Comparison of ENCODE assay signal across 17 cellular contexts in genomic region chr9:99015448-99015847, GRCh38.
DNase-seq lines count a peak whose midpoint lies in the region; ATAC-seq and TF ChIP-seq lines count a peak whose summit lies in the region.
"Had no signal": no experiment of that assay in that cellular context is flagged by ENCODE, and none has a peak within 500 bp of the region (broad histone marks: within the 10 kb centered on the region; RNA-seq: fewer than 3 reads in every experiment).

No MANE protein-coding gene starts in this region.

- H3K4me3 Mint-ChIP-seq in activated CD8-positive, alpha-beta memory T cell treated with anti-CD3 and anti-CD28 coated beads, Interleukin-2, amount 10 ng/mL, durations not matched to agents 7 days and 5 days: no peak overlapping the region
- no peak overlapping the region for H3K4me3 Mint-ChIP-seq in T-cell
- H3K4me3 Mint-ChIP-seq in neural crest cell: no peak overlapping the region
- H3K4me3 Mint-ChIP-seq: CD8-positive, alpha-beta memory T cell had no signal

- no peak overlapping the region for H3K27ac Mint-ChIP-seq in activated CD8-positive, alpha-beta memory T cell treated with anti-CD3 and anti-CD28 coated beads, Interleukin-2, amount 10 ng/mL, durations not matched to agents 7 days and 5 days
- H3K27ac Mint-ChIP-seq in T-cell (peak overlapping the region; percentile 46 to 55), neural crest cell (ENCODE audit: unreplicated experiment) (peak overlapping the region; percentile 67)

- no peak overlapping the region for H3K4me3 ChIP-seq in MG63
- H3K4me3 ChIP-seq: BLaER1, GM23248 had no signal

- no peak for TF ChIP-seq CTCF in neural crest cell (conservative IDR thresholded peaks at IDR 0.05)

- ATAC-seq in activated CD8-positive, alpha-beta memory T cell treated with anti-CD3 and anti-CD28 coated beads, Interleukin-2, amount 10 ng/mL, durations not matched to agents 7 days and 5 days: no peak
- no peak for ATAC-seq in T-cell (replicated peaks in 1 of 4)
- no peak for ATAC-seq in left lobe of liver
- no peak for ATAC-seq in GM18873 (IDR thresholded peaks at IDR 0.05; ENCODE audit: low FRiP score, unreplicated experiment)
- no peak for ATAC-seq in GM19023 (IDR thresholded peaks at IDR 0.05; ENCODE audit: unreplicated experiment)
- ATAC-seq: HCT116 had no signal

- H3K27me3 ChIP-seq in MG63: no peaks in the 10 kb centered on the region
- H3K27me3 ChIP-seq: BLaER1 had no signal

- H3K27me3 Mint-ChIP-seq in activated CD8-positive, alpha-beta memory T cell treated with anti-CD3 and anti-CD28 coated beads, Interleukin-2, amount 10 ng/mL, durations not matched to agents 7 days and 5 days: no peaks in the 10 kb centered on the region
- H3K27me3 Mint-ChIP-seq in T-cell (no peaks in the 10 kb centered on the region), neural crest cell (ENCODE audit: low read depth) (peaks cover 2% of the 10 kb centered on the region)
- H3K27me3 Mint-ChIP-seq: CD8-positive, alpha-beta memory T cell had no signal

- peaks cover 21% of the 10 kb centered on the region for H3K4me1 Mint-ChIP-seq in activated CD8-positive, alpha-beta memory T cell treated with anti-CD3 and anti-CD28 coated beads, Interleukin-2, amount 10 ng/mL, durations not matched to agents 7 days and 5 days
- H3K4me1 Mint-ChIP-seq in T-cell (peaks cover 19 to 31% (median 27%) of the 10 kb centered on the region in 3 donors), neural crest cell (no peaks in the 10 kb centered on the region)

- H3K9me3 Mint-ChIP-seq in activated CD8-positive, alpha-beta memory T cell treated with anti-CD3 and anti-CD28 coated beads, Interleukin-2, amount 10 ng/mL, durations not matched to agents 7 days and 5 days (ENCODE audit: low read depth): no peaks in the 10 kb centered on the region
- H3K9me3 Mint-ChIP-seq in T-cell: peaks cover 0 to 7% (median 2%) of the 10 kb centered on the region in 3 donors
- peaks cover 7% of the 10 kb centered on the region for H3K9me3 Mint-ChIP-seq in neural crest cell

- CTCF ChIA-PET in activated CD8-positive, alpha-beta memory T cell treated with anti-CD3 and anti-CD28 coated beads, Interleukin-2, amount 10 ng/mL, durations not matched to agents 7 days and 5 days (lab: Charles Lee): interaction anchor here (0.5 to 5.3 kb wide), 5 partner anchors 9 to 91 kb away, joined by 4 to 35 read pairs (median 15); no protein-coding TSS in a partner anchor
- CTCF ChIA-PET in T-cell (lab: Charles Lee): no interaction called here

- DNase-seq in activated CD8-positive, alpha-beta memory T cell treated with anti-CD3 and anti-CD28 coated beads for 24 hours: peak; percentile 49
- no peak for DNase-seq in activated CD8-positive, alpha-beta memory T cell treated with anti-CD3 and anti-CD28 coated beads, Interleukin-2, amount 10 ng/mL, durations not matched to agents 7 days and 5 days
- DNase-seq in T-cell: no peak
- peak; percentile 29 for DNase-seq in left lobe of liver (ENCODE audit: low spot score)
- DNase-seq in neural crest cell (ENCODE audit: low read depth, low spot score): no peak
- DNase-seq in MG63: no peak
- DNase-seq: 8988T; AML-193; Caco-2; CD8-positive, alpha-beta memory T cell; DND-41; GDM1; GM23248 had no signal

- H3K36me3 Mint-ChIP-seq in activated CD8-positive, alpha-beta memory T cell treated with anti-CD3 and anti-CD28 coated beads, Interleukin-2, amount 10 ng/mL, durations not matched to agents 7 days and 5 days: peaks cover 23% of the 10 kb centered on the region
- no peaks in the 10 kb centered on the region for H3K36me3 Mint-ChIP-seq in T-cell
- peaks cover 2% of the 10 kb centered on the region for H3K36me3 Mint-ChIP-seq in neural crest cell (ENCODE audit: low read depth)

- POLR2A ChIA-PET in T-cell (lab: Charles Lee): no interaction called here

- no peaks in the 10 kb centered on the region for H3K36me3 ChIP-seq in MG63
- H3K36me3 ChIP-seq: BLaER1 had no signal

- peaks cover 8% of the 10 kb centered on the region; the same call in 1 of the 2 replicates for H3K9me3 ChIP-seq in MG63

Comparison
In these comparisons a context has a peak if more than half of its experiments do, and no peak if none do; other contexts are left out.
1. DNase-seq: peak in activated CD8-positive, alpha-beta memory T cell treated with anti-CD3 and anti-CD28 coated beads for 24 hours (single experiment) and left lobe of liver (single experiment); none in activated CD8-positive, alpha-beta memory T cell treated with anti-CD3 and anti-CD28 coated beads, Interleukin-2, amount 10 ng/mL, durations not matched to agents 7 days and 5 days (single experiment), T-cell (0 of 34), neural crest cell (single experiment) and MG63 (single experiment).